Comparison of ENCODE assay signal across 20 cellular contexts in genomic region chr12:39095636-39096330, GRCh38.
"Had no signal": no experiment of that assay in that cellular context is flagged by ENCODE, and none has a peak within 500 bp of the region (broad histone marks: within the 10 kb centered on the region; RNA-seq: fewer than 3 reads in every experiment).

No MANE protein-coding gene starts in this region.

- H3K79me2 ChIP-seq: parathyroid adenoma had no signal

- H3K4me1 ChIP-seq: adrenal gland, esophagus squamous epithelium, left lung, parathyroid adenoma, tibial nerve, uterus had no signal

- ATAC-seq: activated CD4-positive, CD25-positive, alpha-beta regulatory T cell treated with anti-CD3 and anti-CD28 coated beads, Interleukin-2, amount 50 U/mL, for 24 hours; activated CD8-positive, alpha-beta memory T cell treated with anti-CD3 and anti-CD28 coated beads, Interleukin-2, amount 10 ng/mL, durations not matched to agents 7 days and 5 days; left lung; mucosa of descending colon; naive thymus-derived CD4-positive, alpha-beta T cell had no signal

- H3K36me3 Mint-ChIP-seq: activated CD8-positive, alpha-beta memory T cell treated with anti-CD3 and anti-CD28 coated beads, Interleukin-2, amount 10 ng/mL, durations not matched to agents 7 days and 5 days; activated naive CD4-positive, alpha-beta T cell treated with anti-CD3 and anti-CD28 coated beads, Interleukin-2, amount 10 ng/mL, durations not matched to agents 7 days and 5 days; naive thymus-derived CD4-positive, alpha-beta T cell had no signal

- H3K36me3 ChIP-seq: adrenal gland, cardiac muscle cell, esophagus squamous epithelium, left lung, neutrophil, tibial nerve, uterus had no signal

- H3K27me3 ChIP-seq: adrenal gland, cardiac muscle cell, esophagus squamous epithelium, left lung, neutrophil, tibial nerve, uterus had no signal

- H3K27ac ChIP-seq: adrenal gland, cardiac muscle cell, dorsolateral prefrontal cortex, esophagus squamous epithelium, left lung, neutrophil, parathyroid adenoma, tibial nerve, uterus had no signal

- H3K4me1 Mint-ChIP-seq: activated CD8-positive, alpha-beta memory T cell treated with anti-CD3 and anti-CD28 coated beads, Interleukin-2, amount 10 ng/mL, durations not matched to agents 7 days and 5 days; activated naive CD4-positive, alpha-beta T cell treated with anti-CD3 and anti-CD28 coated beads, Interleukin-2, amount 10 ng/mL, durations not matched to agents 7 days and 5 days; naive thymus-derived CD4-positive, alpha-beta T cell had no signal

- FAIRE-seq: kidney had no signal

- H2AFZ ChIP-seq: parathyroid adenoma had no signal

- DNase-seq: activated CD8-positive, alpha-beta memory T cell treated with anti-CD3 and anti-CD28 coated beads, Interleukin-2, amount 10 ng/mL, durations not matched to agents 7 days and 5 days; activated naive CD4-positive, alpha-beta T cell treated with anti-CD3 and anti-CD28 coated beads, Interleukin-2, amount 10 ng/mL, durations not matched to agents 7 days and 5 days; activated T-cell treated with anti-CD3 and anti-CD28 coated beads, Interleukin-2, amount 50 U/mL, for 24 hours; adrenal gland; dorsolateral prefrontal cortex; esophagus squamous epithelium; hypothalamus; kidney; naive thymus-derived CD4-positive, alpha-beta T cell; stimulated activated CD4-positive, alpha-beta T cell treated with anti-CD3 and anti-CD28 coated beads, Interleukin-4, amount 100 ng/mL, for 1 hour; stimulated activated naive CD4-positive, alpha-beta T cell; substantia nigra; uterus had no signal

- H3K4me3 ChIP-seq: adrenal gland, cardiac muscle cell, dorsolateral prefrontal cortex, esophagus squamous epithelium, left lung, mucosa of descending colon, tibial nerve, uterus had no signal

- H3K9ac ChIP-seq: parathyroid adenoma had no signal

- H3K9me3 Mint-ChIP-seq: activated naive CD4-positive, alpha-beta T cell treated with anti-CD3 and anti-CD28 coated beads, Interleukin-2, amount 10 ng/mL, durations not matched to agents 7 days and 5 days; activated T-cell treated with anti-CD3 and anti-CD28 coated beads, Interleukin-2, amount 50 U/mL, for 24 hours had no signal

- H3K4me3 Mint-ChIP-seq: activated CD8-positive, alpha-beta memory T cell treated with anti-CD3 and anti-CD28 coated beads, Interleukin-2, amount 10 ng/mL, durations not matched to agents 7 days and 5 days; activated naive CD4-positive, alpha-beta T cell treated with anti-CD3 and anti-CD28 coated beads, Interleukin-2, amount 10 ng/mL, durations not matched to agents 7 days and 5 days; activated T-cell treated with anti-CD3 and anti-CD28 coated beads, Interleukin-2, amount 50 U/mL, for 24 hours; naive thymus-derived CD4-positive, alpha-beta T cell had no signal

- H3K27me3 Mint-ChIP-seq: activated CD8-positive, alpha-beta memory T cell treated with anti-CD3 and anti-CD28 coated beads, Interleukin-2, amount 10 ng/mL, durations not matched to agents 7 days and 5 days; activated naive CD4-positive, alpha-beta T cell treated with anti-CD3 and anti-CD28 coated beads, Interleukin-2, amount 10 ng/mL, durations not matched to agents 7 days and 5 days had no signal

- H3K27ac Mint-ChIP-seq: activated CD8-positive, alpha-beta memory T cell treated with anti-CD3 and anti-CD28 coated beads, Interleukin-2, amount 10 ng/mL, durations not matched to agents 7 days and 5 days; activated naive CD4-positive, alpha-beta T cell treated with anti-CD3 and anti-CD28 coated beads, Interleukin-2, amount 10 ng/mL, durations not matched to agents 7 days and 5 days; activated T-cell treated with anti-CD3 and anti-CD28 coated beads, Interleukin-2, amount 50 U/mL, for 24 hours; naive thymus-derived CD4-positive, alpha-beta T cell had no signal

- H3K9me3 ChIP-seq: adrenal gland, esophagus squamous epithelium, left lung, mucosa of descending colon, neutrophil, tibial nerve, uterus had no signal
